18 cellular contexts compared by ENCODE assay signal in the genomic region with DNA sequence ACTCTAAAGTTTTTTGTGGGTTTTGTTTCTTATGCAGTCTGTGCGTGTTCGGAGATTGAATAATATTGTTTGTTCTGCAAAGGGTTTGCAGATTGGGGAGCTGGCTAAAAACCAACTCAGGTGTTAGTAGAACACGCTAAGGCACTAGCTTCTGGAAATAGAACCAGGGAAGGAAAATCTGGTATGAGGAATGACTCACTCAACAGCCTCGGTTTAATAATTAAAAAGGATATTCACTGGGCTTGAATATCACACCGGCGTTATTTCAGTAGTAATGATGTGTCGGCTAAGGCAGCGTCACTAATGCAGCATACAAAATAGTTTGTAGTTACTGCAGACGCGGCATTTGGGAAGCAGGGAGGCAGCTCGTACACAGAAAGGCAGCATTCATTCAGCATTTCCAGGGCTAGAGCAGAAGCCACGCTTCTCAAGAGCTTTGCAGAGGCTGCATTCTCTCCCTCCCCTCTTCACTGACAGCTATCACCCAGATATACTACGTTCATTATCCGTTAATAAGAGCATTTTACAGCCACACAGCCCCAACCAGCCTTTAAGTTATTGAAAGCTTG. TPM values are rescaled to one million over a fixed set of nuclear protein-coding genes. Genes with fewer than 3 reads are reported as not detected.
DNase-seq lines count a peak whose midpoint lies in the region; ATAC-seq and TF ChIP-seq lines count a peak whose summit lies in the region.
"Had no signal": no experiment of that assay in that cellular context is flagged by ENCODE, and none has a peak within 500 bp of the region (broad histone marks: within the 10 kb centered on the region; RNA-seq: fewer than 3 reads in every experiment).

No MANE protein-coding gene starts in this region.

- BruUV-seq in PC-9 (replicated peaks; lab: Mats Ljungman, UMichigan) = no TSS peak

- no peaks in the 10 kb centered on the region for H3K9me2 ChIP-seq in PC-9 (ENCODE audit: insufficient read depth)

- no peak for ATAC-seq in lower lobe of right lung
- no peak for ATAC-seq in GM18505 (IDR thresholded peaks at IDR 0.05; ENCODE audit: unreplicated experiment)
- ATAC-seq in HG03095 (IDR thresholded peaks at IDR 0.05; ENCODE audit: unreplicated experiment) = no peak
- ATAC-seq: activated naive CD4-positive, alpha-beta T cell treated with anti-CD3 and anti-CD28 coated beads, Interleukin-2, amount 50 U/mL, for 72 hours had no signal

- 0 out of 2 replicates have a peak, but pooled peaks cover 5% of the 10 kb centered on the region for H4K20me1 ChIP-seq in PC-9 (ENCODE audit: insufficient read depth)

- no peak for DNase-seq in PC-9
- DNase-seq in lower lobe of right lung = no peak
- peak; percentile 40 for DNase-seq in stomach
- no peak for DNase-seq in H4 (ENCODE audit: low spot score)
- no peak for DNase-seq in GOT3 (lab: John Stamatoyannopoulos, UW)
- DNase-seq: activated CD8-positive, alpha-beta memory T cell treated with anti-CD3 and anti-CD28 coated beads, Interleukin-2, amount 50 U/mL, for 48 hours; CD4-positive, alpha-beta memory T cell; hippocampal formation; NCI-H1436 treated with DMSO at 0.1 percent for 48 hours; ovary; WERI-Rb-1 had no signal

- peak overlapping the region; percentile 97 for H3K4me2 ChIP-seq in PC-9
- H3K4me2 ChIP-seq: KMS-11 had no signal

- TF ChIP-seq EP300 in stomach (IDR thresholded peaks at IDR 0.05) = no peak

- no peak overlapping the region for H2AFZ ChIP-seq in PC-9

- intact Hi-C loops in PC-9 (cut with micrococcal nuclease; ENCODE audit: unreplicated experiment) = loop anchor here (2.0 to 10.0 kb wide), 4 partner anchors 253 to 761 kb away; no protein-coding TSS in a partner anchor
- intact Hi-C loops in lower lobe of right lung (cut with DNase I) = no loop called here
- intact Hi-C loops in stomach (cut with DNase I; ENCODE audit: low total_unique reads) = loop anchor here (10.0 kb wide), 1 partner anchor 403 kb away; no protein-coding TSS in a partner anchor

- no peak for TF ChIP-seq CTCF in PC-9 (conservative IDR thresholded peaks at IDR 0.05)
- no peak for TF ChIP-seq CTCF in lower lobe of right lung (IDR thresholded peaks at IDR 0.05)
- TF ChIP-seq CTCF in stomach (IDR thresholded peaks at IDR 0.05) = no peak

- H3K27me3 ChIP-seq in PC-9 (ENCODE audit: insufficient read depth, low read depth) (no peaks in the 10 kb centered on the region), endocrine pancreas (ENCODE audit: control insufficient read depth, insufficient read depth, low read length) (no peaks in the 10 kb centered on the region), lower lobe of right lung (ENCODE audit: low read depth) (peaks cover 4% of the 10 kb centered on the region), stomach (peaks cover 0 to 46% (median 19%) of the 10 kb centered on the region in 3 donors)
- H3K27me3 ChIP-seq: ovary had no signal

- CTCF ChIA-PET in PC-9 (lab: Charles Lee) = interaction anchor here (0.8 to 2.2 kb wide), 5 partner anchors 10 to 474 kb away, joined by 3 to 7 read pairs (median 4); no protein-coding TSS in a partner anchor

- H3K27ac ChIP-seq in PC-9 (no peak overlapping the region), lower lobe of right lung (no peak overlapping the region), stomach (peak overlapping the region in 2 of 5 donors; percentile 38 to 79)
- H3K27ac ChIP-seq: KMS-11, WERI-Rb-1 had no signal

- WGBS in stomach, 5 donors = 29 to 50% (median 42%) methylated on average over 14 of the region's 14 CpGs

- peak overlapping the region; percentile 64 for H3K4me3 ChIP-seq in PC-9
- H3K4me3 ChIP-seq in endocrine pancreas (ENCODE audit: control insufficient read depth, insufficient read depth, low read length) = peak overlapping the region; percentile 52
- peak overlapping the region; percentile 50 for H3K4me3 ChIP-seq in lower lobe of right lung
- H3K4me3 ChIP-seq in stomach = peak overlapping the region in 1 of 4 donors; percentile 11
- H3K4me3 ChIP-seq: ovary had no signal

- TF ChIP-seq POLR2A in stomach (IDR thresholded peaks at IDR 0.05) (no peak), GM18505 (IDR thresholded peaks at IDR 0.05; ENCODE audit: borderline replicate concordance, extremely low read depth, insufficient read depth, insufficient read length) (no peak)

- POLR2A ChIA-PET in PC-9 (lab: Charles Lee; ENCODE audit: unreplicated experiment) = interaction anchor here (0.6 kb wide), 1 partner anchor 12 kb away, joined by 4 read pairs; no protein-coding TSS in a partner anchor

- peaks cover 14% of the 10 kb centered on the region for H3F3A ChIP-seq in PC-9 (ENCODE audit: insufficient read depth, low read depth)

- H3K9me3 ChIP-seq in PC-9 (ENCODE audit: insufficient read depth, low read depth) = no peaks in the 10 kb centered on the region
- no peaks in the 10 kb centered on the region for H3K9me3 ChIP-seq in endocrine pancreas (ENCODE audit: control insufficient read depth, low read length)
- H3K9me3 ChIP-seq in lower lobe of right lung = no peaks in the 10 kb centered on the region
- no peaks in the 10 kb centered on the region for H3K9me3 ChIP-seq in stomach
- H3K9me3 ChIP-seq: ovary, tibial nerve had no signal

- peak overlapping the region; percentile 19 for H3K9ac ChIP-seq in endocrine pancreas (ENCODE audit: control insufficient read depth, insufficient read depth, low read length)
- H3K9ac ChIP-seq: KMS-11 had no signal

- H3K36me3 ChIP-seq in PC-9 (ENCODE audit: low read depth) = no peaks in the 10 kb centered on the region
- no peaks in the 10 kb centered on the region for H3K36me3 ChIP-seq in endocrine pancreas (ENCODE audit: control insufficient read depth, insufficient read depth, low read length)
- H3K36me3 ChIP-seq in lower lobe of right lung = no peaks in the 10 kb centered on the region
- no peaks in the 10 kb centered on the region for H3K36me3 ChIP-seq in stomach
- H3K36me3 ChIP-seq: ovary, tibial nerve, WERI-Rb-1 had no signal

- H3K79me2 ChIP-seq in PC-9 (ENCODE audit: low read depth) = peaks cover 66% of the 10 kb centered on the region

- H3K4me1 ChIP-seq in PC-9 (replicated peaks; ENCODE audit: insufficient read depth) (peaks cover 78% of the 10 kb centered on the region), endocrine pancreas (ENCODE audit: control insufficient read depth, insufficient read depth, low read length) (peaks cover 3% of the 10 kb centered on the region), lower lobe of right lung (peaks cover 6% of the 10 kb centered on the region), stomach (peaks cover 0 to 38% (median 20%) of the 10 kb centered on the region in 4 donors)

RNA-seq across cellular contexts. Expression of a gene that starts 1.7 kb away (rescaled TPM):
- 4.6 and 6.0 TPM in 2 replicates for total RNA-seq in PC-9 (2021)
- 3.8 TPM for total RNA-seq in lower lobe of right lung
- 1 to 10 TPM in 1 of 5 donors, under 1 TPM in 2, not detected in 2; 0.18 to 9.3 (median 0.45) TPM for total RNA-seq in stomach
- under 1 TPM in 2 of 3 donors, not detected in 1; 0.18 to 0.25 TPM for polyA plus RNA-seq in stomach
- not detected in 2 replicates for total RNA-seq in H4 (2014; rRNA removed; shearing (Covaris generic))
- total RNA-seq: activated naive CD4-positive, alpha-beta T cell treated with anti-CD3 and anti-CD28 coated beads, Interleukin-2, amount 50 U/mL, for 72 hours; CD4-positive, alpha-beta memory T cell; OCI-LY7 had no signal
- polyA plus RNA-seq: CD4-positive, alpha-beta memory T cell had no signal
